Comparison of ENCODE assay signal across 10 cellular contexts in the genomic region with DNA sequence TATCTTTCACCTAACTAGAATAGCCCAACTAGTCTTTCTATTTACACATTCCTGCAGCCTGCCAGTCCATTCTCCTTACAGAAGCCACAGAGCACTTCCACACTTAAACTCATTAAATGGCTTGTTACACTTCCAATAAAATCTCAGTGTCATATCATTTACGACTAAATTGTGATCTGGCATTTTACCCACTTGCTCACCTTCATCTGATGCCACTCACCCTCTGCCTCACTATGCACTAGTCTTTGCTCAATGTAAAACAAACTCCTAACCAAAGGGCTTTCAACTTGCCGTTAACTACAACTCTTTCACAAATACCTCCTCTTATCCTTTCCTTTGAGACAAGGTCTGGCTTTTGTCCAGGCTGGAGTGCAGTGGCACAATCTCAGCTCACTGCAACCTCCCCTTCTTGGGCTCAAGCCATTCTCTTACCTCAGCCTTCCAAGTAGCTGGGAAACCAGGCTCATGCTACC. TPM values are rescaled to one million over a fixed set of nuclear protein-coding genes. Genes with fewer than 3 reads are reported as not detected.
A peak's percentile ranks its signal among the peaks of the same experiment; 100 is the strongest.
DNase-seq lines count a peak whose midpoint lies in the region; ATAC-seq and TF ChIP-seq lines count a peak whose summit lies in the region.
"Had no signal": no experiment of that assay in that cellular context is flagged by ENCODE, and none has a peak within 500 bp of the region (broad histone marks: within the 10 kb centered on the region; RNA-seq: fewer than 3 reads in every experiment).

No MANE protein-coding gene starts in this region.

- H3K27me3 ChIP-seq in cardiac muscle cell, result no peaks in the 10 kb centered on the region
- H3K27me3 ChIP-seq in CD8-positive, alpha-beta T cell (ENCODE audit: insufficient read depth, low read length), result no peaks in the 10 kb centered on the region
- H3K27me3 ChIP-seq: foreskin keratinocyte had no signal

- no peak overlapping the region for H3K27ac Mint-ChIP-seq in CD8-positive, alpha-beta T cell

- H3K4me3 Mint-ChIP-seq in CD8-positive, alpha-beta T cell, result no peak overlapping the region

- intact Hi-C loops in CD8-positive, alpha-beta T cell (cut with DNase I, micrococcal nuclease), result no loop called here

- H3K36me3 Mint-ChIP-seq in CD8-positive, alpha-beta T cell, result peaks cover 22% of the 10 kb centered on the region

- no peak for ATAC-seq in stimulated activated naive CD8-positive, alpha-beta T cell treated with anti-CD3 and anti-CD28 coated beads, Interleukin-15, Interleukin-2, amounts not matched to agents 100 U/mL and 50 U/mL, for 24 hours
- no peak for ATAC-seq in CD8-positive, alpha-beta T cell
- ATAC-seq: foreskin keratinocyte had no signal

- no peaks in the 10 kb centered on the region for H3K27me3 Mint-ChIP-seq in CD8-positive, alpha-beta T cell (ENCODE audit: low read depth)

- H3K9me3 Mint-ChIP-seq in CD8-positive, alpha-beta T cell, result no peaks in the 10 kb centered on the region

- peaks cover 15% of the 10 kb centered on the region for H3K4me1 ChIP-seq in cardiac muscle cell (ENCODE audit: low read depth)
- H3K4me1 ChIP-seq in CD8-positive, alpha-beta T cell (ENCODE audit: insufficient read depth, low read length), result no peaks in the 10 kb centered on the region

- peak overlapping the region; percentile 76 for H3K27ac ChIP-seq in cardiac muscle cell
- no peak overlapping the region for H3K27ac ChIP-seq in CD8-positive, alpha-beta T cell (ENCODE audit: low read depth, low read length)
- H3K27ac ChIP-seq: foreskin keratinocyte had no signal

- CTCF ChIA-PET in CD8-positive, alpha-beta T cell (lab: Charles Lee), result interaction anchor here (0.6 kb wide), 1 partner anchor 120 kb away, joined by 3 read pairs; no protein-coding TSS in a partner anchor

- no peak for TF ChIP-seq CTCF in cardiac muscle cell (IDR thresholded peaks at IDR 0.05; ENCODE audit: low read depth, low read length)
- no peak for TF ChIP-seq CTCF in CD8-positive, alpha-beta T cell (IDR thresholded peaks at IDR 0.05)

- peaks cover 38% of the 10 kb centered on the region for H3K4me1 Mint-ChIP-seq in CD8-positive, alpha-beta T cell (ENCODE audit: low read depth)

- no peak overlapping the region for H3K4me3 ChIP-seq in cardiac muscle cell
- H3K4me3 ChIP-seq in CD8-positive, alpha-beta T cell (ENCODE audit: low read depth, low read length), result no peak overlapping the region

- DNase-seq in H4 (ENCODE audit: low spot score) (peak; percentile 26), RPMI7951 (ENCODE audit: low read depth) (peak; percentile 11), cardiac muscle cell (ENCODE audit: low read depth in 1 of 2, low spot score in 1 of 2) (peak; percentile 85 to 94), pons (ENCODE audit: low spot score) (peak; percentile 29), GDM1 (lab: John Stamatoyannopoulos, UW) (no peak)
- DNase-seq in stimulated activated naive CD8-positive, alpha-beta T cell treated with anti-CD3 and anti-CD28 coated beads, Interleukin-15, Interleukin-2, amounts not matched to agents 100 U/mL and 50 U/mL, for 24 hours, result no peak
- no peak for DNase-seq in stimulated activated CD4-positive, alpha-beta T cell treated with anti-CD3 and anti-CD28 coated beads, Interleukin-15, amount 100 ng/mL, for 24 hours
- no peak for DNase-seq in CD8-positive, alpha-beta T cell
- DNase-seq: foreskin keratinocyte, mesendoderm had no signal

- H3K36me3 ChIP-seq in cardiac muscle cell, result peaks cover 10% of the 10 kb centered on the region
- H3K36me3 ChIP-seq in CD8-positive, alpha-beta T cell (ENCODE audit: insufficient read depth, low read length), result no peaks in the 10 kb centered on the region

- POLR2A ChIA-PET in CD8-positive, alpha-beta T cell (lab: Charles Lee), result no interaction called here

- no peaks in the 10 kb centered on the region for H3K9me3 ChIP-seq in cardiac muscle cell (ENCODE audit: low read depth)
- H3K9me3 ChIP-seq in CD8-positive, alpha-beta T cell (ENCODE audit: low read length), result no peaks in the 10 kb centered on the region

RNA-seq across cellular contexts. Expression of gene YAF2, which starts 24.1 kb away (rescaled TPM):
- total RNA-seq in H4 (2014; rRNA removed; shearing (Covaris generic)), result 9.5 and 10.6 TPM in 2 replicates
- 11.7 and 19.9 TPM in 2 replicates for total RNA-seq in RPMI7951 (2014; rRNA removed; shearing (Covaris generic))
- total RNA-seq in cardiac muscle cell, result 26.9 and 59.8 TPM in 2 replicates
- polyA plus RNA-seq in cardiac muscle cell, result 39.3 and 54.5 TPM in 2 replicates
- 10 to 100 TPM; 59.4 to 65.1 TPM for total RNA-seq in CD8-positive, alpha-beta T cell

Comparison
In these comparisons a context has a peak if more than half of its experiments do, and no peak if none do; other contexts are left out.
1. DNase-seq: peak in H4 (single experiment), RPMI7951 (single experiment), cardiac muscle cell (2 of 2) and pons (single experiment); none in GDM1 (single experiment), stimulated activated naive CD8-positive, alpha-beta T cell treated with anti-CD3 and anti-CD28 coated beads, Interleukin-15, Interleukin-2, amounts not matched to agents 100 U/mL and 50 U/mL, for 24 hours (single experiment), stimulated activated CD4-positive, alpha-beta T cell treated with anti-CD3 and anti-CD28 coated beads, Interleukin-15, amount 100 ng/mL, for 24 hours (single experiment) and CD8-positive, alpha-beta T cell (0 of 7).